ENCODE assay signal across 8 cellular contexts in genomic region chr7:128454808-128455555, GRCh38. TPM values are rescaled to one million over a fixed set of nuclear protein-coding genes. Genes with fewer than 3 reads are reported as not detected.
A peak's percentile ranks its signal among the peaks of the same experiment; 100 is the strongest.
DNase-seq lines count a peak whose midpoint lies in the region; ATAC-seq, FAIRE-seq and TF ChIP-seq lines count a peak whose summit lies in the region.

No MANE protein-coding gene starts in this region.

- H3K4me3 Mint-ChIP-seq in type B pancreatic cell = peak overlapping the region; percentile 92

- peak overlapping the region; percentile 93 for H3K27ac Mint-ChIP-seq in type B pancreatic cell

- peaks cover 18% of the 10 kb centered on the region for H3K36me3 Mint-ChIP-seq in type B pancreatic cell

- H3K4me2 ChIP-seq in BLaER1 (peak overlapping the region; percentile 91), HepG2 (ENCODE audit: low read depth, low read length) (peak overlapping the region; percentile 91)

- POLR2A ChIA-PET in HepG2 (lab: Yijun Ruan, JAX) = interaction anchor here (0.9 to 4.1 kb wide), 10 partner anchors 10 to 46 kb away, joined by 3 to 54 read pairs (median 4); partner anchors contain the start of gene METTL2B

- in situ Hi-C loops in astrocyte of the cerebellum (cut with HindIII; ENCODE audit: low sequenced_read_pairs) (no loop called here), HepG2 (cut with HindIII; ENCODE audit: extremely low pct_ligation_motif_present, low pct_unique_long_range_greater_than_20kb) (loop anchor here (5.0 kb wide), 2 partner anchors 33 to 58 kb away; no protein-coding TSS in a partner anchor)

- peak overlapping the region; percentile 95 for H3K27ac ChIP-seq in BLaER1
- peak overlapping the region; percentile 68 for H3K27ac ChIP-seq in HepG2 (ENCODE audit: extremely low read length, insufficient read depth, low read length)

- H3K79me2 ChIP-seq in HepG2 (ENCODE audit: insufficient read depth, low read length) = peaks cover 15% of the 10 kb centered on the region

- H3K27me3 Mint-ChIP-seq in type B pancreatic cell = peaks cover 8% of the 10 kb centered on the region

- H3K36me3 ChIP-seq in BLaER1 (peaks cover 20% of the 10 kb centered on the region), HepG2 (replicated peaks in 1 of 2; ENCODE audit: control insufficient read depth in 1 of 2, insufficient read depth in 2 of 2, low read length in 2 of 2) (no peaks in the 10 kb centered on the region)

- H3K4me3 ChIP-seq in BLaER1 (peak overlapping the region; percentile 87), astrocyte of the cerebellum (ENCODE audit: low read depth, low read length) (peak overlapping the region; percentile 84), HepG2 (replicated peaks in 1 of 3; ENCODE audit: insufficient read depth in 1 of 3, low read depth in 2 of 3, low read length in 3 of 3) (peak overlapping the region; percentile 82 to 96 (median 92))

- peak; percentile 30 for ATAC-seq in HepG2

- H3K4me1 Mint-ChIP-seq in type B pancreatic cell (ENCODE audit: unreplicated experiment) = peaks cover 33% of the 10 kb centered on the region

- H3K27me3 ChIP-seq in BLaER1 (no peaks in the 10 kb centered on the region), HepG2 (ENCODE audit: control insufficient read depth in 1 of 2, insufficient read depth in 2 of 2, low read length in 2 of 2) (peaks cover 0 to 3% of the 10 kb centered on the region in 2 experiments; a peak in 1 of 5 replicates)

- TF ChIP-seq EP300 in HepG2 (IDR thresholded peaks at IDR 0.05; ENCODE audit: low read depth in 2 of 2, low read length in 2 of 2) (no peak), HepG2 (CRISPR knock-in tag; IDR thresholded peaks at IDR 0.05; ENCODE audit: borderline replicate concordance) (no peak)

- H3K9ac ChIP-seq in BLaER1 = peak overlapping the region; percentile 94; the same call in 1 of the 2 replicates
- peak overlapping the region; percentile 82 for H3K9ac ChIP-seq in HepG2 (ENCODE audit: insufficient read depth, low read depth, low read length)

- CTCF ChIA-PET in HepG2 (lab: Yijun Ruan, JAX; ENCODE audit: low intra/inter-chr PET ratio, low total read pairs) = interaction anchor here (2.1 kb wide), 1 partner anchor 28 kb away, joined by 6 read pairs; no protein-coding TSS in a partner anchor

- H3K9me3 ChIP-seq in BLaER1 (no peaks in the 10 kb centered on the region), HepG2 (ENCODE audit: low read length) (no peaks in the 10 kb centered on the region)

- H2AFZ ChIP-seq in HepG2 (ENCODE audit: low read length) = no peak overlapping the region

- TF ChIP-seq POLR2A in HepG2 (IDR thresholded peaks at IDR 0.05; ENCODE audit: insufficient read depth in 1 of 2, low read depth in 2 of 2, low read length in 2 of 2) = no peak

- FAIRE-seq in HepG2 (lab: Jason Lieb, UNC) = no peak

- H4K20me1 ChIP-seq in BLaER1 = peaks cover 39% of the 10 kb centered on the region
- peaks cover 7% of the 10 kb centered on the region for H4K20me1 ChIP-seq in HepG2 (ENCODE audit: insufficient read depth, low read length)

- intact Hi-C loops in HepG2 (cut with micrococcal nuclease; ENCODE audit: unreplicated experiment) = no loop called here

- TSS peak; percentile 98 for BruUV-seq in HepG2 (replicated peaks; lab: Mats Ljungman, UMichigan)

- TF ChIP-seq CTCF in astrocyte of the cerebellum (IDR thresholded peaks at IDR 0.05; ENCODE audit: low read depth, low read length, missing control alignments) (no peak), HepG2 (CRISPR knock-in tag; IDR thresholded peaks at IDR 0.05) (no peak), type B pancreatic cell (conservative IDR thresholded peaks at IDR 0.05) (peak; percentile 50)

- H3K9me3 Mint-ChIP-seq in type B pancreatic cell = no peaks in the 10 kb centered on the region

- H3K4me1 ChIP-seq in BLaER1 (peaks cover 56% of the 10 kb centered on the region), HepG2 (ENCODE audit: insufficient read depth, low read length) (peaks cover 69% of the 10 kb centered on the region)

- peak; percentile 46 for DNase-seq in LHCN-M2 (ENCODE audit: low read depth)
- peak; percentile 15 for DNase-seq in astrocyte of the cerebellum (ENCODE audit: low read depth)
- DNase-seq in HepG2 (ENCODE audit: low spot score) = no peak
- no peak for DNase-seq in type B pancreatic cell (ENCODE audit: extremely low spot score, unreplicated experiment)
- DNase-seq in iPS-NIHi11 (ENCODE audit: low spot score) = no peak
- DNase-seq in NCI-H446 (lab: John Stamatoyannopoulos, UW) = no peak
- no peak for DNase-seq in stimulated activated CD4-positive, alpha-beta T cell treated with anti-CD3 and anti-CD28 coated beads, Interleukin-4, amount 100 ng/mL, for 24 hours

- no peak for TF ChIP-seq RAD21 in HepG2 (CRISPR knock-in tag; IDR thresholded peaks at IDR 0.05)

- WGBS in HepG2 (ENCODE audit: low lambda C conversion rate) = 50% methylated on average over 25 of the region's 26 CpGs

RNA-seq across cellular contexts. Expression of gene HILPDA, which starts 0.7 kb away (rescaled TPM):
- total RNA-seq in LHCN-M2 (2014; rRNA removed) = 20.6 and 22.1 TPM in 2 replicates
- 31.3 TPM for polyA plus RNA-seq in LHCN-M2 (2012)
- 8.6 and 11.1 TPM in 2 replicates for total RNA-seq in HepG2 (2016; rRNA removed; fragmentation: Illumina TruSeq; extraction: Trizol)
- 5.5 and 6.1 TPM in 2 replicates for total RNA-seq in HepG2 (2016; cell fraction: cytosol; rRNA removed; fragmentation: Illumina TruSeq; extraction: Trizol; ENCODE audit: low read depth)
- 9.8 and 10.4 TPM in 2 replicates for total RNA-seq in HepG2 (2016; cell fraction: insoluble cytoplasmic fraction; rRNA removed; fragmentation: Illumina TruSeq; extraction: Trizol)
- 9.5 and 9.7 TPM in 2 replicates for total RNA-seq in HepG2 (2016; cell fraction: membrane; rRNA removed; fragmentation: Illumina TruSeq; extraction: Trizol)
- total RNA-seq in HepG2 (2016; cell fraction: nucleus; rRNA removed; fragmentation: Illumina TruSeq; extraction: Trizol) = 7.8 and 10.3 TPM in 2 replicates
- 43.1 and 44.0 TPM in 2 replicates for polyA plus RNA-seq in HepG2 (2011; rRNA removed)
- 32.3 and 32.9 TPM in 2 replicates for polyA plus RNA-seq in HepG2 (2011; cell fraction: cytosol; rRNA removed)
- 35.8 and 42.7 TPM in 2 replicates for polyA plus RNA-seq in HepG2 (2011; cell fraction: nucleus; rRNA removed)
- 13.1 and 14.9 TPM in 2 replicates for polyA plus RNA-seq in HepG2 (2012)
- polyA plus RNA-seq in HepG2 (2016; cell fraction: cytosol; fragmentation: Illumina TruSeq; extraction: Trizol; ENCODE audit: low read depth) = 2.2 and 3.3 TPM in 2 replicates
- polyA plus RNA-seq in HepG2 (2016; cell fraction: insoluble cytoplasmic fraction; fragmentation: Illumina TruSeq; extraction: Trizol; ENCODE audit: low read depth) = 8.9 and 9.4 TPM in 2 replicates
- polyA plus RNA-seq in HepG2 (2016; cell fraction: membrane; fragmentation: Illumina TruSeq; extraction: Trizol; ENCODE audit: low read depth) = 4.4 and 4.9 TPM in 2 replicates
- polyA plus RNA-seq in HepG2 (2016; cell fraction: nucleus; fragmentation: Illumina TruSeq; extraction: Trizol; ENCODE audit: insufficient read depth, low read depth) = 10.1 and 10.3 TPM in 2 replicates
- 30.3 and 48.5 TPM in 2 replicates for polyA minus RNA-seq in HepG2 (2011; rRNA and poly(A)+ RNA removed; ENCODE audit: low replicate concordance)
- 12.9 and 14.9 TPM in 2 replicates for polyA minus RNA-seq in HepG2 (2011; cell fraction: cytosol; rRNA and poly(A)+ RNA removed)
- 12.4 and 27.1 TPM in 2 replicates for polyA minus RNA-seq in HepG2 (2011; cell fraction: nucleus; rRNA and poly(A)+ RNA removed)
- total RNA-seq in type B pancreatic cell (ENCODE audit: low replicate concordance) = 26.4 and 36.0 TPM in 2 replicates

RNA-seq across cellular contexts. Expression of gene METTL2B, which starts 21.6 kb away (rescaled TPM):
- 49.5 and 62.6 TPM in 2 replicates for total RNA-seq in LHCN-M2 (2014; rRNA removed)
- 18.8 TPM for polyA plus RNA-seq in LHCN-M2 (2012)
- total RNA-seq in HepG2 (2016; rRNA removed; fragmentation: Illumina TruSeq; extraction: Trizol) = 33.1 and 40.1 TPM in 2 replicates
- total RNA-seq in HepG2 (2016; cell fraction: cytosol; rRNA removed; fragmentation: Illumina TruSeq; extraction: Trizol; ENCODE audit: low read depth) = 6.7 and 7.5 TPM in 2 replicates
- 38.6 and 39.4 TPM in 2 replicates for total RNA-seq in HepG2 (2016; cell fraction: insoluble cytoplasmic fraction; rRNA removed; fragmentation: Illumina TruSeq; extraction: Trizol)
- total RNA-seq in HepG2 (2016; cell fraction: membrane; rRNA removed; fragmentation: Illumina TruSeq; extraction: Trizol) = 10.1 and 11.9 TPM in 2 replicates
- 31.5 and 32.5 TPM in 2 replicates for total RNA-seq in HepG2 (2016; cell fraction: nucleus; rRNA removed; fragmentation: Illumina TruSeq; extraction: Trizol)
- polyA plus RNA-seq in HepG2 (2011; rRNA removed) = 15.5 and 17.4 TPM in 2 replicates
- 8.4 and 12.3 TPM in 2 replicates for polyA plus RNA-seq in HepG2 (2011; cell fraction: cytosol; rRNA removed)
- polyA plus RNA-seq in HepG2 (2011; cell fraction: nucleus; rRNA removed) = 7.7 and 10.8 TPM in 2 replicates
- 11.3 TPM in 2 replicates for polyA plus RNA-seq in HepG2 (2012)
- polyA plus RNA-seq in HepG2 (2016; cell fraction: cytosol; fragmentation: Illumina TruSeq; extraction: Trizol; ENCODE audit: low read depth) = 4.4 and 5.8 TPM in 2 replicates
- 26.3 and 32.1 TPM in 2 replicates for polyA plus RNA-seq in HepG2 (2016; cell fraction: insoluble cytoplasmic fraction; fragmentation: Illumina TruSeq; extraction: Trizol; ENCODE audit: low read depth)
- 5.4 and 10.5 TPM in 2 replicates for polyA plus RNA-seq in HepG2 (2016; cell fraction: membrane; fragmentation: Illumina TruSeq; extraction: Trizol; ENCODE audit: low read depth)
- 29.3 and 39.8 TPM in 2 replicates for polyA plus RNA-seq in HepG2 (2016; cell fraction: nucleus; fragmentation: Illumina TruSeq; extraction: Trizol; ENCODE audit: insufficient read depth, low read depth)
- polyA minus RNA-seq in HepG2 (2011; rRNA and poly(A)+ RNA removed; ENCODE audit: low replicate concordance) = 13.1 and 35.5 TPM in 2 replicates
- polyA minus RNA-seq in HepG2 (2011; cell fraction: cytosol; rRNA and poly(A)+ RNA removed) = 10.6 and 11.3 TPM in 2 replicates
- polyA minus RNA-seq in HepG2 (2011; cell fraction: nucleus; rRNA and poly(A)+ RNA removed) = 36.1 and 39.4 TPM in 2 replicates
- total RNA-seq in type B pancreatic cell (ENCODE audit: low replicate concordance) = 32.1 and 36.8 TPM in 2 replicates

RNA-seq across cellular contexts. Expression of gene IMPDH1, which starts 45.2 kb away (rescaled TPM):
- total RNA-seq in LHCN-M2 (2014; rRNA removed) (53.5 and 53.7 TPM in 2 replicates), HepG2 (2016; rRNA removed; fragmentation: Illumina TruSeq; extraction: Trizol) (18.4 and 22.8 TPM in 2 replicates), type B pancreatic cell (ENCODE audit: low replicate concordance) (34.4 and 42.2 TPM in 2 replicates)
- polyA plus RNA-seq in LHCN-M2 (2012) = 44.6 TPM
- 12.3 and 12.6 TPM in 2 replicates for total RNA-seq in HepG2 (2016; cell fraction: cytosol; rRNA removed; fragmentation: Illumina TruSeq; extraction: Trizol; ENCODE audit: low read depth)
- 15.4 and 23.8 TPM in 2 replicates for total RNA-seq in HepG2 (2016; cell fraction: insoluble cytoplasmic fraction; rRNA removed; fragmentation: Illumina TruSeq; extraction: Trizol)
- total RNA-seq in HepG2 (2016; cell fraction: membrane; rRNA removed; fragmentation: Illumina TruSeq; extraction: Trizol) = 28.1 and 28.2 TPM in 2 replicates
- 12.6 and 19.2 TPM in 2 replicates for total RNA-seq in HepG2 (2016; cell fraction: nucleus; rRNA removed; fragmentation: Illumina TruSeq; extraction: Trizol)
- 34.0 and 49.9 TPM in 2 replicates for polyA plus RNA-seq in HepG2 (2011; rRNA removed)
- 31.4 and 37.8 TPM in 2 replicates for polyA plus RNA-seq in HepG2 (2011; cell fraction: cytosol; rRNA removed)
- polyA plus RNA-seq in HepG2 (2011; cell fraction: nucleus; rRNA removed) = 92.2 and 93.4 TPM in 2 replicates
- polyA plus RNA-seq in HepG2 (2012) = 25.0 and 27.5 TPM in 2 replicates
- 18.4 and 18.5 TPM in 2 replicates for polyA plus RNA-seq in HepG2 (2016; cell fraction: cytosol; fragmentation: Illumina TruSeq; extraction: Trizol; ENCODE audit: low read depth)
- polyA plus RNA-seq in HepG2 (2016; cell fraction: insoluble cytoplasmic fraction; fragmentation: Illumina TruSeq; extraction: Trizol; ENCODE audit: low read depth) = 20.6 and 24.8 TPM in 2 replicates
- 26.7 and 29.0 TPM in 2 replicates for polyA plus RNA-seq in HepG2 (2016; cell fraction: membrane; fragmentation: Illumina TruSeq; extraction: Trizol; ENCODE audit: low read depth)
- polyA plus RNA-seq in HepG2 (2016; cell fraction: nucleus; fragmentation: Illumina TruSeq; extraction: Trizol; ENCODE audit: insufficient read depth, low read depth) = 29.2 and 34.5 TPM in 2 replicates
- 82.0 and 176 TPM in 2 replicates for polyA minus RNA-seq in HepG2 (2011; rRNA and poly(A)+ RNA removed; ENCODE audit: low replicate concordance)
- 19.3 and 30.8 TPM in 2 replicates for polyA minus RNA-seq in HepG2 (2011; cell fraction: cytosol; rRNA and poly(A)+ RNA removed)
- polyA minus RNA-seq in HepG2 (2011; cell fraction: nucleus; rRNA and poly(A)+ RNA removed) = 26.3 and 29.8 TPM in 2 replicates

Comparison
In these comparisons a context has a peak if more than half of its experiments do, and no peak if none do; other contexts are left out.
1. DNase-seq: peak in LHCN-M2 (single experiment) and astrocyte of the cerebellum (single experiment); none in HepG2 (single experiment), type B pancreatic cell (single experiment), iPS-NIHi11 (single experiment), NCI-H446 (0 of 2) and stimulated activated CD4-positive, alpha-beta T cell treated with anti-CD3 and anti-CD28 coated beads, Interleukin-4, amount 100 ng/mL, for 24 hours (single experiment).
2. Peak in every context shown above with its lines, with median percentiles within 50 percentile points of each other: H3K4me3 ChIP-seq.